Comparison of ENCODE assay signal across 2 cellular contexts in genomic region chr2:133518646-133519344, GRCh38.
A peak's percentile ranks its signal among the peaks of the same experiment; 100 is the strongest.
TF ChIP-seq lines count a peak whose summit lies in the region.

No MANE protein-coding gene starts in this region.

TF ChIP-seq in SK-N-SH treated with all-trans-retinoic acid at 6 μM for 48 hours, 23 proteins besides CTCF, POLR2A, EP300 and RAD21 (continued from another document):
- TF ChIP-seq TSHZ2 (CRISPR knock-in tag; IDR thresholded peaks at IDR 0.05): no peak
- no peak for TF ChIP-seq ZNF70 (CRISPR knock-in tag; IDR thresholded peaks at IDR 0.05)
- TF ChIP-seq GLIS3 (CRISPR knock-in tag; IDR thresholded peaks at IDR 0.05): no peak
- TF ChIP-seq ZFP30 (CRISPR knock-in tag; IDR thresholded peaks at IDR 0.05): no peak
- no peak for TF ChIP-seq CREB5 (CRISPR knock-in tag; IDR thresholded peaks at IDR 0.05; ENCODE audit: low read depth)
- no peak for TF ChIP-seq TOX (CRISPR knock-in tag; IDR thresholded peaks at IDR 0.05; ENCODE audit: borderline replicate concordance)
- no peak for TF ChIP-seq OSR1 (CRISPR knock-in tag; IDR thresholded peaks at IDR 0.05)
- peak; percentile 67; the same call in 1 of the 2 replicates for TF ChIP-seq PATZ1 (CRISPR knock-in tag; IDR thresholded peaks at IDR 0.05; ENCODE audit: borderline replicate concordance)
- no peak for TF ChIP-seq POU6F1 (CRISPR knock-in tag; IDR thresholded peaks at IDR 0.05; ENCODE audit: borderline replicate concordance, low read depth)
- TF ChIP-seq CSRNP3 (CRISPR knock-in tag; IDR thresholded peaks at IDR 0.05): no peak
- no peak for TF ChIP-seq TCF4 (CRISPR knock-in tag; IDR thresholded peaks at IDR 0.05; ENCODE audit: borderline replicate concordance)
- TF ChIP-seq SNAI2 (CRISPR knock-in tag; IDR thresholded peaks at IDR 0.05): no peak
TF ChIP-seq in SK-N-SH treated with all-trans-retinoic acid at 6 μM for 48 hours: peak in this region for 2.

TF ChIP-seq in SK-N-SH, 30 proteins besides CTCF, POLR2A, EP300 and RAD21 (continued from another document):
- no peak for TF ChIP-seq REST (IDR thresholded peaks at IDR 0.05; ENCODE audit: low read depth, low read length)
- TF ChIP-seq CHD2 (IDR thresholded peaks at IDR 0.05; ENCODE audit: low read length, partially characterized antibody): no peak
- no peak for TF ChIP-seq MXI1 (IDR thresholded peaks at IDR 0.05; ENCODE audit: low read depth, low read length)
- TF ChIP-seq SIN3A (IDR thresholded peaks at IDR 0.05; ENCODE audit: borderline replicate concordance, low read depth, low read length): no peak
- TF ChIP-seq IRF3 (IDR thresholded peaks at IDR 0.05; ENCODE audit: low read depth, low read length): no peak
- TF ChIP-seq ZBTB33 (IDR thresholded peaks at IDR 0.05; ENCODE audit: borderline replicate concordance, low read depth): no peak
- TF ChIP-seq JUND (IDR thresholded peaks at IDR 0.05): no peak
TF ChIP-seq in SK-N-SH: peak in this region for 0.
